In the genomic region with DNA sequence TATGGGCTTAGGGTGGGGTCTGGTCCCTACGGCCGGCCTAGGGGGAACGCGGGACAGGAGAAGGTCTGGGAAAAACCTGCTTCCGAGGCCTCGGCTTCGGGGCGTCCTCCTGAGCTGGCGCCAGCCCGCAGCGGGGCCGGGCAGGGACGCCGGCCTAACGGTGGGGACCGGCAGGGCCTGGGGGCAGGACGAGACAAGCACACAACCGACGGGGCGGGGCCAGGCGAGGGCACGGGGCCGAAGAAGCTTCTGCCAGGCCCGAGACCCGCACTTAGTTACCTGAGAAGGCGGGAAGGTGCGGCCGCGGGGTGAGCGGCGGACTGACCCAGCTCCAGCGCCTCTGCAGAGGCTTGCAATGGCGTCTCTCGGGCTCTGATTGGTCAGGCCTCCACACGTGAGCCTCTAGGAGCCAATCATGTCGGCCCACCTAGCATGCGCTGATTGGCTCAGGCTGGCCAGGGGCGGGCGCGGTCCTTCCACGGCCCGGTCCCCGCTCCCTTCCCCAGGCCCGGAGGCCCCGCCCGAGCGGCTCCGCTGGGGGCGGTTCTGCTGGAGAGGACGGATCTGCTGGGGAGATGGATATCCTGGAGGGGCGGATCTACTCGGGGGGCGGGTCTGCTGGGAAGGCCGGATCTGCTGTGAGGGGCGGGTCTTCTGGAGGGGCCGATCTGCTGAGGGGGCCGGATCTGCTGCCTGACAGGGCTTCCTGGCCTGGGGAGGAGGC, we compare ENCODE assay signal across 8 cellular contexts. TPM values are rescaled to one million over a fixed set of nuclear protein-coding genes. Genes with fewer than 3 reads are reported as not detected.
DNase-seq lines count a peak whose midpoint lies in the region; ATAC-seq, FAIRE-seq and TF ChIP-seq lines count a peak whose summit lies in the region.

No MANE protein-coding gene starts in this region.

- no peaks in the 10 kb centered on the region for H3K9me3 ChIP-seq in adipocyte (ENCODE audit: control insufficient read depth, low read length)
- no peaks in the 10 kb centered on the region for H3K9me3 ChIP-seq in ovary
- H3K9me3 ChIP-seq in thyroid gland: no peaks in the 10 kb centered on the region

- 0 to 2% (median 1%) methylated on average over 31 to 57 of the region's 57 CpGs for WGBS in ovary, 3 donors
- 1 to 2% methylated on average over 10 to 19 of the region's 57 CpGs for WGBS in thyroid gland, 2 donors

- TF ChIP-seq EP300 in ovary (IDR thresholded peaks at IDR 0.05): peak; percentile 26

- ATAC-seq in HG02798 (IDR thresholded peaks at IDR 0.05; ENCODE audit: poor library complexity, unreplicated experiment): peak; percentile 96
- ATAC-seq in Right ventricle myocardium superior (ENCODE audit: poor library complexity): peak; percentile 97

- peak; percentile 97 for DNase-seq in GM12891 (ENCODE audit: insufficient read length, low spot score)
- DNase-seq in NCI-H1417 treated with DMSO at 0.1 percent for 48 hours (lab: John Stamatoyannopoulos, UW): peak; percentile 93
- DNase-seq in SW 1271 (lab: John Stamatoyannopoulos, UW): peak; percentile 95 to 97
- DNase-seq in adipocyte (ENCODE audit: low read depth): peak; percentile 99
- DNase-seq in Right ventricle myocardium superior: peak; percentile 99
- peak; percentile 98 to 99 (median 99) for DNase-seq in ovary
- DNase-seq in thyroid gland: peak; percentile 99

- H3K27ac ChIP-seq in ovary: peak overlapping the region; percentile 71 to 93
- H3K27ac ChIP-seq in thyroid gland: peak overlapping the region; percentile 83 to 90 (median 88)

- intact Hi-C loops in Right ventricle myocardium superior (cut with DNase I) (no loop called here), ovary (cut with DNase I) (loop anchor here in 1 of 4 donors (10.0 kb wide), 1 partner anchor 107 kb away; the partner anchor contains the start of genes ATP5ME and MYL5), thyroid gland (cut with DNase I) (no loop called here)

- H3K4me3 ChIP-seq in adipocyte (ENCODE audit: low read length) (peak overlapping the region; percentile 98), ovary (peak overlapping the region; percentile 86), thyroid gland (replicated peaks in 1 of 3) (peak overlapping the region; percentile 78 to 100 (median 99))

- H3K9ac ChIP-seq in adipocyte (ENCODE audit: low read length): peak overlapping the region; percentile 99

- TF ChIP-seq POLR2A in GM12891 (IDR thresholded peaks at IDR 0.05; ENCODE audit: low read depth, low read length) (peak; percentile 90), ovary (IDR thresholded peaks at IDR 0.05) (peak; percentile 92), thyroid gland (IDR thresholded peaks at IDR 0.05) (peak; percentile 66 to 99)

- peak; percentile 99 for FAIRE-seq in GM12891 (lab: Jason Lieb, UNC)

- no peak for TF ChIP-seq CTCF in ovary (IDR thresholded peaks at IDR 0.05)
- TF ChIP-seq CTCF in thyroid gland (IDR thresholded peaks at IDR 0.05): no peak

- H3K4me1 ChIP-seq in adipocyte (ENCODE audit: control insufficient read depth, insufficient read depth, low read length) (peaks cover 19% of the 10 kb centered on the region), ovary (ENCODE audit: insufficient read depth) (peaks cover 14% of the 10 kb centered on the region), thyroid gland (peaks cover 27 to 51% of the 10 kb centered on the region in 2 donors)

- H3K36me3 ChIP-seq in adipocyte (ENCODE audit: control insufficient read depth, insufficient read depth, low read length, severe bottlenecking): peaks cover 19% of the 10 kb centered on the region
- H3K36me3 ChIP-seq in ovary: no peaks in the 10 kb centered on the region
- peaks cover 13 to 17% of the 10 kb centered on the region in 2 donors for H3K36me3 ChIP-seq in thyroid gland

- H3K27me3 ChIP-seq in adipocyte (replicated peaks; ENCODE audit: control insufficient read depth, insufficient read depth, low read length) (peaks cover 10% of the 10 kb centered on the region), ovary (no peaks in the 10 kb centered on the region), thyroid gland (peaks cover 17% of the 10 kb centered on the region)

TF ChIP-seq in GM12891, 5 proteins besides CTCF, POLR2A, EP300 and RAD21:
- TF ChIP-seq POU2F2 (IDR thresholded peaks at IDR 0.05; ENCODE audit: low read depth, low read length) (peak; percentile 72), SPI1 (IDR thresholded peaks at IDR 0.05; ENCODE audit: low read depth, low read length) (no peak), PAX5 (IDR thresholded peaks at IDR 0.05; ENCODE audit: insufficient read depth, low read length, severe bottlenecking) (no peak), POLR2AphosphoS5 (IDR thresholded peaks at IDR 0.05; ENCODE audit: low read depth, low read length) (peak; percentile 94), TAF1 (IDR thresholded peaks at IDR 0.05; ENCODE audit: low read depth, low read length) (peak; percentile 90)
TF ChIP-seq in GM12891: peak in this region for 3.

RNA-seq across cellular contexts. Expression of gene CPLX1, which starts 44.3 kb away (rescaled TPM):
- polyA plus RNA-seq in GM12891 (2012; ENCODE audit: low read depth, missing spikeins): 0.73 TPM
- 4.3 TPM for total RNA-seq in Right ventricle myocardium superior
- 10 to 100 TPM in 1 of 7 donors, 1 to 10 TPM in 6; 1.4 to 10.2 (median 3.9) TPM for total RNA-seq in ovary
- polyA plus RNA-seq in ovary: 1 to 10 TPM in 1 of 2 donors, under 1 TPM in 1; 0.47 to 2.3 TPM
- 1 to 10 TPM in 2 of 4 donors, under 1 TPM in 1, not detected in 1; 0.75 to 3.2 (median 1.4) TPM for total RNA-seq in thyroid gland

Comparison
In these comparisons a context has a peak if more than half of its experiments do, and no peak if none do; other contexts are left out.
1. Peak in every context shown above with its lines: DNase-seq, ATAC-seq, H3K4me3 ChIP-seq and H3K27ac ChIP-seq.